ENCODE assay signal across 8 cellular contexts in genomic region chr10:72875250-72876055, GRCh38. TPM values are rescaled to one million over a fixed set of nuclear protein-coding genes. Genes with fewer than 3 reads are reported as not detected.
DNase-seq lines count a peak whose midpoint lies in the region; TF ChIP-seq lines count a peak whose summit lies in the region.

No MANE protein-coding gene starts in this region.

- H3K27me3 ChIP-seq in liver (ENCODE audit: control insufficient read depth in 4 of 4, insufficient read depth in 4 of 4, low read length in 3 of 4), result no peaks in the 10 kb centered on the region

- H3K4me3 ChIP-seq in astrocyte of the cerebellum (ENCODE audit: low read depth, low read length) (no peak overlapping the region), liver (ENCODE audit: low read depth in 1 of 3, low read length in 3 of 3) (no peak overlapping the region)

- WGBS in liver, result 77% methylated on average over 3 of the region's 3 CpGs

- TF ChIP-seq CTCF in astrocyte of the cerebellum (IDR thresholded peaks at IDR 0.05; ENCODE audit: low read depth, low read length, missing control alignments), result peak; percentile 49
- TF ChIP-seq CTCF in liver (IDR thresholded peaks at IDR 0.05; ENCODE audit: low read depth, low read length, missing input control), result peak; percentile 40

- H3K9me3 ChIP-seq in liver (ENCODE audit: control insufficient read depth in 4 of 4, low read length in 3 of 4), result no peaks in the 10 kb centered on the region

- no peak overlapping the region for H3K9ac ChIP-seq in liver (ENCODE audit: low read depth in 1 of 2, low read length in 2 of 2)

- no peak overlapping the region for H3K27ac ChIP-seq in liver (ENCODE audit: low read depth in 1 of 2, low read length in 2 of 2)

- intact Hi-C loops in posterior vena cava (cut with DNase I), result no loop called here

- in situ Hi-C loops in astrocyte of the cerebellum (cut with HindIII; ENCODE audit: low sequenced_read_pairs), result no loop called here

- TF ChIP-seq RAD21 in liver (IDR thresholded peaks at IDR 0.05), result peak; percentile 76

- H3K4me1 ChIP-seq in liver (ENCODE audit: control insufficient read depth in 4 of 4, insufficient read depth in 4 of 4, low read length in 3 of 4), result no peaks in the 10 kb centered on the region

- DNase-seq in NCI-H2171 treated with DMSO at 0.1 percent for 48 hours (lab: John Stamatoyannopoulos, UW) (peak; percentile 60), NCI-H2171 (lab: John Stamatoyannopoulos, UW) (no peak), KG1 (lab: John Stamatoyannopoulos, UW) (peak; percentile 16), astrocyte of the cerebellum (ENCODE audit: low read depth) (peak; percentile 15), posterior vena cava (ENCODE audit: low spot score) (no peak)
- no peak for DNase-seq in effector CD4-positive, alpha-beta T cell
- no peak for DNase-seq in activated CD4-positive, alpha-beta T cell treated with anti-CD3 and anti-CD28 coated beads for 4 hours

- H3K36me3 ChIP-seq in liver (ENCODE audit: control insufficient read depth in 4 of 4, insufficient read depth in 3 of 4, low read depth in 1 of 4, low read length in 3 of 4), result peaks cover 0 to 4% (median 2%) of the 10 kb centered on the region in 4 donors

TF ChIP-seq in liver, 16 proteins besides CTCF, POLR2A, EP300 and RAD21:
- TF ChIP-seq JUND (IDR thresholded peaks at IDR 0.05) (no peak), HNF4A (conservative IDR thresholded peaks at IDR 0.05) (peak; percentile 9 to 32), MAX (IDR thresholded peaks at IDR 0.05) (no peak), HNF4G (IDR thresholded peaks at IDR 0.05) (no peak), TAF1 (conservative IDR thresholded peaks at IDR 0.05) (no peak)

RNA-seq across cellular contexts. Expression of gene OIT3, which starts 18.1 kb away (rescaled TPM):
- total RNA-seq in liver (10 to 100 TPM; 55.1 to 64.6 TPM), posterior vena cava (not detected)
- 10 to 100 TPM; 19.0 to 84.8 TPM for polyA plus RNA-seq in liver

Comparison
In these comparisons a context has a peak if more than half of its experiments do, and no peak if none do; other contexts are left out.
1. DNase-seq: peak in NCI-H2171 treated with DMSO at 0.1 percent for 48 hours (single experiment), KG1 (single experiment) and astrocyte of the cerebellum (single experiment); none in NCI-H2171 (single experiment), posterior vena cava (single experiment), effector CD4-positive, alpha-beta T cell (single experiment) and activated CD4-positive, alpha-beta T cell treated with anti-CD3 and anti-CD28 coated beads for 4 hours (0 of 2).
2. RNA of gene OIT3, which starts 18.1 kb away (total RNA-seq): 55.1 to 64.6 TPM in liver; not detected in posterior vena cava; every median in the first group is over 10 times any median in the second.